ENCODE assay signal across 15 cellular contexts in the genomic region with DNA sequence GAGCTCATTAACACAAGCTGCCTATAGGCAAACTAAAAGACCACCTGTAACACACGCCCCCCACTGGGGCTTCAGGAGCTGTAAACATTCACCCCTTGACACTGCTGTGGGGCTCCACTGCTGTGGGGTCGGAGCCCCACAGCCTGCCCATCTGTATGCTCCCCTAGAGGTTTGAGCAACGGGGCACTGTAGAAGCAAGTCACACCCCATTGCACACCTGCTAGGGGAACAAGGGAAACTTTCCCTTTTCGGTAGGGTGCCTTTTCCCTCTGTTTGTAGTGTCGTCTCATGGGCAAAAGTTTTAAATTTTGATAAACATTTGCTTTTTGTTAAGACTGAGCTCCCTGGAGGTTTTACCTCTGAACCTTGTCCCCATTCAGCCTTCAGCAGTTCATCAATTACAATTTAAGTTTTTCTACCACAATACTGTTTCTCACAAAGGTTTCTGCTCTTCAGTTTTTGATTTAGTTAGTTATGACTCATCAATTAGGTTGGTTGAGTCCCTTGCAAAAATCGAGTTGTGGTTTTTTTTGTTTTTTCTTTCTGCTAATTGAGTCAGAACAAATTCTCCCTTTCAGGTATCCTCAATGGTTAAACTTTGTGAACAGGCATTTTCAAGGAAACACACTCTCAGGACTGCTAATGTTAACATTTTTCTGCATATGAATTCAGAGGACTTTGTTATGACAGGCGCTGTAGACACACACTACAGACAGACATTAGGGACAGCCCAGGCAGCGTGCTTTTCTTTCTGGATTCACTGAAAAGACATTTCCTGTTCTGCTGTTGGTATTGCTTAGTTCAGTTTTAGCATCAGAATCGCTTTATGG. TPM values are rescaled to one million over a fixed set of nuclear protein-coding genes. Genes with fewer than 3 reads are reported as not detected.
DNase-seq lines count a peak whose midpoint lies in the region; ATAC-seq and TF ChIP-seq lines count a peak whose summit lies in the region.
"Had no signal": no experiment of that assay in that cellular context is flagged by ENCODE, and none has a peak within 500 bp of the region (broad histone marks: within the 10 kb centered on the region; RNA-seq: fewer than 3 reads in every experiment).

No MANE protein-coding gene starts in this region.

- BruUV-seq in mammary epithelial cell (replicated peaks; lab: Mats Ljungman, UMichigan), result no TSS peak
- no TSS peak for BruUV-seq in Calu3 (replicated peaks; lab: Mats Ljungman, UMichigan)

- H3K9me3 Mint-ChIP-seq in stimulated activated effector memory CD8-positive, alpha-beta T cell treated with anti-CD3 and anti-CD28 coated beads, Interleukin-12 subunit alpha, Interleukin-12 subunit beta, amount 100 ng/mL, for 72 hours, result no peaks in the 10 kb centered on the region
- peaks cover 10% of the 10 kb centered on the region for H3K9me3 Mint-ChIP-seq in Calu3 (ENCODE audit: low read depth, unreplicated experiment)

- H3K27ac Mint-ChIP-seq in stimulated activated effector memory CD8-positive, alpha-beta T cell treated with anti-CD3 and anti-CD28 coated beads, Interleukin-12 subunit alpha, Interleukin-12 subunit beta, amount 100 ng/mL, for 72 hours, result peak overlapping the region; percentile 32
- H3K27ac Mint-ChIP-seq in Calu3 (ENCODE audit: unreplicated experiment), result no peak overlapping the region
- H3K27ac Mint-ChIP-seq: dendritic cell treated with granulocyte-macrophage colony-stimulating factor and Interleukin-4, amounts not matched to agents 40 ng/mL and 50 ng/mL, for 4 days had no signal

- 88% methylated on average over 7 of the region's 9 CpGs for WGBS in mammary epithelial cell (ENCODE audit: low coverage, missing lambda C conversion rate)

- no peak overlapping the region for H3K4me2 ChIP-seq in mammary epithelial cell (ENCODE audit: insufficient read depth, low read depth, low read length)

- H3K4me3 ChIP-seq in mammary epithelial cell (replicated peaks in 1 of 3; ENCODE audit: insufficient read depth in 1 of 3, low read depth in 2 of 3, low read length in 3 of 3), result no peak overlapping the region
- no peak overlapping the region for H3K4me3 ChIP-seq in breast epithelium
- no peak overlapping the region for H3K4me3 ChIP-seq in coronary artery
- H3K4me3 ChIP-seq: spleen had no signal

- H3K4me1 Mint-ChIP-seq in stimulated activated effector memory CD8-positive, alpha-beta T cell treated with anti-CD3 and anti-CD28 coated beads, Interleukin-12 subunit alpha, Interleukin-12 subunit beta, amount 100 ng/mL, for 72 hours, result peaks cover 26% of the 10 kb centered on the region
- H3K4me1 Mint-ChIP-seq in Calu3 (ENCODE audit: low read depth, unreplicated experiment), result no peaks in the 10 kb centered on the region

- in situ Hi-C loops in mammary epithelial cell (cut with MboI; ENCODE audit: low sequenced_read_pairs in 2 of 2), result no loop called here

- intact Hi-C loops in mammary epithelial cell (cut with micrococcal nuclease), result no loop called here
- intact Hi-C loops in breast epithelium (cut with DNase I; ENCODE audit: low total_unique reads), result no loop called here
- intact Hi-C loops in Calu3 (cut with micrococcal nuclease; ENCODE audit: unreplicated experiment), result no loop called here

- DNase-seq in mammary epithelial cell (peak; percentile 52), breast epithelium (ENCODE audit: low spot score in 2 of 2) (no peak), coronary artery (ENCODE audit: low spot score) (no peak), islet precursor cell (no peak), Calu3 (no peak)
- DNase-seq in activated naive CD4-positive, alpha-beta T cell treated with anti-CD3 and anti-CD28 coated beads, Interleukin-2, amount 50 U/mL, for 16 hours, result peak; percentile 23
- DNase-seq in stimulated activated effector memory CD8-positive, alpha-beta T cell treated with anti-CD3 and anti-CD28 coated beads, Interleukin-12 subunit alpha, Interleukin-12 subunit beta, amount 100 ng/mL, for 72 hours (ENCODE audit: low spot score in 2 of 2), result no peak
- DNase-seq: glutamatergic neuron, H7, midbrain, NCI-H2029 treated with DMSO at 0.1 percent for 48 hours, spleen had no signal

- no peaks in the 10 kb centered on the region for H3K27me3 Mint-ChIP-seq in Calu3 (ENCODE audit: unreplicated experiment)
- H3K27me3 Mint-ChIP-seq: dendritic cell treated with granulocyte-macrophage colony-stimulating factor and Interleukin-4, amounts not matched to agents 40 ng/mL and 50 ng/mL, for 4 days had no signal

- H3K27me3 ChIP-seq in mammary epithelial cell (ENCODE audit: insufficient read depth, low read length) (no peaks in the 10 kb centered on the region), breast epithelium (no peaks in the 10 kb centered on the region)
- H3K27me3 ChIP-seq: spleen had no signal

- peak; percentile 63 for ATAC-seq in HG03097 (IDR thresholded peaks at IDR 0.05; ENCODE audit: low FRiP score, unreplicated experiment)
- ATAC-seq in stimulated activated effector memory CD8-positive, alpha-beta T cell treated with anti-CD3 and anti-CD28 coated beads, Interleukin-12 subunit alpha, Interleukin-12 subunit beta, amount 100 ng/mL, for 72 hours, result peak; percentile 91

- no peak overlapping the region for H3K4me3 Mint-ChIP-seq in stimulated activated effector memory CD8-positive, alpha-beta T cell treated with anti-CD3 and anti-CD28 coated beads, Interleukin-12 subunit alpha, Interleukin-12 subunit beta, amount 100 ng/mL, for 72 hours
- H3K4me3 Mint-ChIP-seq in Calu3 (ENCODE audit: low read depth, unreplicated experiment), result no peak overlapping the region
- H3K4me3 Mint-ChIP-seq: dendritic cell treated with granulocyte-macrophage colony-stimulating factor and Interleukin-4, amounts not matched to agents 40 ng/mL and 50 ng/mL, for 4 days had no signal

- H3K4me1 ChIP-seq in mammary epithelial cell (ENCODE audit: insufficient read depth, low read length), result no peaks in the 10 kb centered on the region
- H3K4me1 ChIP-seq in breast epithelium, result no peaks in the 10 kb centered on the region

- H4K20me1 ChIP-seq in mammary epithelial cell (ENCODE audit: insufficient read depth, low read length), result no peaks in the 10 kb centered on the region

- peaks cover 33% of the 10 kb centered on the region for H3K36me3 Mint-ChIP-seq in stimulated activated effector memory CD8-positive, alpha-beta T cell treated with anti-CD3 and anti-CD28 coated beads, Interleukin-12 subunit alpha, Interleukin-12 subunit beta, amount 100 ng/mL, for 72 hours
- no peaks in the 10 kb centered on the region for H3K36me3 Mint-ChIP-seq in Calu3 (ENCODE audit: insufficient read depth, unreplicated experiment)

- H3K27ac ChIP-seq in mammary epithelial cell (ENCODE audit: insufficient read depth, low read depth, low read length) (no peak overlapping the region), breast epithelium (no peak overlapping the region), coronary artery (no peak overlapping the region)
- H3K27ac ChIP-seq: RWPE1, spleen had no signal

- H3K36me3 ChIP-seq in mammary epithelial cell (ENCODE audit: insufficient read depth, low read length), result no peaks in the 10 kb centered on the region
- no peaks in the 10 kb centered on the region for H3K36me3 ChIP-seq in breast epithelium

- H3K9ac ChIP-seq in mammary epithelial cell (ENCODE audit: insufficient read depth, low read length), result no peak overlapping the region

- H3K9me3 ChIP-seq in mammary epithelial cell (replicated peaks; ENCODE audit: insufficient read depth, low read length) (peaks cover 5% of the 10 kb centered on the region), breast epithelium (no peaks in the 10 kb centered on the region)

- peaks cover 3% of the 10 kb centered on the region for H3K79me2 ChIP-seq in mammary epithelial cell (ENCODE audit: insufficient read depth, low read length)

- no peak overlapping the region for H2AFZ ChIP-seq in mammary epithelial cell (ENCODE audit: low read depth, low read length)

- CTCF ChIA-PET in mammary epithelial cell (lab: Charles Lee; ENCODE audit: low non-redundant PET), result no interaction called here
- CTCF ChIA-PET in Calu3 (lab: Charles Lee), result no interaction called here

- dilution Hi-C loops in mammary epithelial cell (cut with HindIII; ENCODE audit: low sequenced_read_pairs), result no loop called here

- TF ChIP-seq POLR2A in breast epithelium (IDR thresholded peaks at IDR 0.05), result no peak

- TF ChIP-seq CTCF in mammary epithelial cell (conservative IDR thresholded peaks at IDR 0.05 in 1 of 2, IDR thresholded peaks at IDR 0.05 in 1 of 2; ENCODE audit: extremely low read depth in 1 of 2, insufficient read depth in 1 of 2, low read depth in 1 of 2, low read length in 2 of 2) (no peak), breast epithelium (IDR thresholded peaks at IDR 0.05) (no peak), coronary artery (IDR thresholded peaks at IDR 0.05) (no peak), Calu3 (IDR thresholded peaks at IDR 0.05; ENCODE audit: unreplicated experiment) (no peak)

RNA-seq across cellular contexts. Expression of a gene that starts 35.1 kb away (rescaled TPM):
- total RNA-seq in mammary epithelial cell (1 to 10 TPM; 2.7 to 4.5 TPM), breast epithelium (10 to 100 TPM in 1 of 3 donors, 1 to 10 TPM in 2; 5.0 to 13.3 (median 8.8) TPM), Calu3 (2022) (3.0 and 3.7 TPM in 2 replicates)
- polyA plus RNA-seq in mammary epithelial cell, result 0.46 TPM
- polyA minus RNA-seq in mammary epithelial cell, result 2.5 TPM
- total RNA-seq: H7 had no signal

RNA-seq across cellular contexts. Expression of a gene that starts 35.5 kb away (rescaled TPM):
- total RNA-seq in mammary epithelial cell, result 1 to 10 TPM; 1.6 to 2.0 TPM
- polyA plus RNA-seq in mammary epithelial cell, result 0.57 TPM
- not detected for polyA minus RNA-seq in mammary epithelial cell
- 10 to 100 TPM in 1 of 3 donors, 1 to 10 TPM in 2; 2.9 to 14.5 (median 6.9) TPM for total RNA-seq in breast epithelium
- 1.7 and 2.0 TPM in 2 replicates for total RNA-seq in Calu3 (2022)
- total RNA-seq: H7 had no signal

RNA-seq across cellular contexts. Expression of a gene that starts 52.4 kb away (rescaled TPM):
- total RNA-seq in mammary epithelial cell (under 1 TPM; 0.17 to 0.24 TPM), breast epithelium (under 1 TPM in 2 of 3 donors, not detected in 1; 0.33 to 0.88 TPM), Calu3 (2022) (0.49 and 0.66 TPM in 2 replicates)
- 0.05 TPM for polyA plus RNA-seq in mammary epithelial cell
- polyA minus RNA-seq in mammary epithelial cell, result 4.1 TPM
- total RNA-seq: H7 had no signal

Comparison
In these comparisons a context has a peak if more than half of its experiments do, and no peak if none do; other contexts are left out.
1. DNase-seq: peak in mammary epithelial cell (single experiment) and activated naive CD4-positive, alpha-beta T cell treated with anti-CD3 and anti-CD28 coated beads, Interleukin-2, amount 50 U/mL, for 16 hours (single experiment); none in breast epithelium (0 of 2), stimulated activated effector memory CD8-positive, alpha-beta T cell treated with anti-CD3 and anti-CD28 coated beads, Interleukin-12 subunit alpha, Interleukin-12 subunit beta, amount 100 ng/mL, for 72 hours (0 of 2), coronary artery (single experiment), islet precursor cell (single experiment) and Calu3 (single experiment).